ENCODE assay signal across 8 cellular contexts in genomic region chr9:111895996-111896941, GRCh38. TPM values are rescaled to one million over a fixed set of nuclear protein-coding genes. Genes with fewer than 3 reads are reported as not detected.
DNase-seq lines count a peak whose midpoint lies in the region; ATAC-seq and TF ChIP-seq lines count a peak whose summit lies in the region.

UGCG (plus strand) TSS chr9:111896814; CDS start chr9:111897216, 402 bp downstream.

- H3K27me3 Mint-ChIP-seq in CD14-positive monocyte (ENCODE audit: low read depth in 3 of 3) (peaks cover 6 to 11% (median 10%) of the 10 kb centered on the region in 3 donors), memory B cell (no peaks in the 10 kb centered on the region)

- H3K9me3 Mint-ChIP-seq in CD14-positive monocyte (no peaks in the 10 kb centered on the region), memory B cell (no peaks in the 10 kb centered on the region)

- H3K36me3 Mint-ChIP-seq in CD14-positive monocyte: no peaks in the 10 kb centered on the region
- no peaks in the 10 kb centered on the region for H3K36me3 Mint-ChIP-seq in memory B cell

- peak; percentile 80 for ATAC-seq in GM19372 (IDR thresholded peaks at IDR 0.05; ENCODE audit: low read depth, unreplicated experiment)
- peak; percentile 54 for ATAC-seq in HG03558 (IDR thresholded peaks at IDR 0.05; ENCODE audit: extremely low read depth, unreplicated experiment)
- ATAC-seq in memory B cell (ENCODE audit: low read depth): peak; percentile 80

- H3K4me1 Mint-ChIP-seq in CD14-positive monocyte: peaks cover 11% of the 10 kb centered on the region
- H3K4me1 Mint-ChIP-seq in memory B cell: peaks cover 13% of the 10 kb centered on the region

- peak within 1 kb of the TSS; percentile 92 to 96 for H3K4me3 Mint-ChIP-seq in CD14-positive monocyte
- peak within 1 kb of the TSS; percentile 98 for H3K4me3 Mint-ChIP-seq in memory B cell

- DNase-seq in CD14-positive monocyte (ENCODE audit: low spot score) (peak; percentile 72), NCI-H82 treated with DMSO at 0.1 percent for 48 hours (lab: John Stamatoyannopoulos, UW; ENCODE audit: unreplicated experiment) (peak; percentile 70), memory B cell (ENCODE audit: low spot score in 2 of 2) (peak; percentile 88 to 90)
- DNase-seq in activated CD8-positive, alpha-beta memory T cell treated with anti-CD3 and anti-CD28 coated beads for 24 hours: peak; percentile 94
- peak; percentile 80 for DNase-seq in effector CD4-positive, alpha-beta T cell
- peak; percentile 70 for DNase-seq in stimulated activated CD8-positive, alpha-beta memory T cell treated with anti-CD3 and anti-CD28 coated beads, Interleukin-12 subunit alpha, Interleukin-12 subunit beta, amount 100 ng/mL, for 1 hour (ENCODE audit: low read depth)

- H3K27ac Mint-ChIP-seq in CD14-positive monocyte (peak within 1 kb of the TSS; percentile 35 to 85 (median 68)), memory B cell (no peak within 1 kb of the TSS)

- TF ChIP-seq CTCF in CD14-positive monocyte (IDR thresholded peaks at IDR 0.05): no peak

- intact Hi-C loops in CD14-positive monocyte (cut with micrococcal nuclease): loop anchor here (5.0 to 10.0 kb wide), 4 partner anchors 169 to 436 kb away; partner anchors contain the start of genes ECPAS (in 1 of the 2) and PTBP3 (in 1 of the 2)

RNA-seq across cellular contexts. Expression of gene UGCG, which starts in this region (rescaled TPM):
- polyA plus RNA-seq in CD14-positive monocyte: 1 to 10 TPM; 2.7 to 4.1 TPM

Comparison
In these comparisons a context has a peak if more than half of its experiments do, and no peak if none do; other contexts are left out.
1. Peak in every context shown above with its lines: DNase-seq and ATAC-seq.